8 cellular contexts compared by ENCODE assay signal in the genomic region with DNA sequence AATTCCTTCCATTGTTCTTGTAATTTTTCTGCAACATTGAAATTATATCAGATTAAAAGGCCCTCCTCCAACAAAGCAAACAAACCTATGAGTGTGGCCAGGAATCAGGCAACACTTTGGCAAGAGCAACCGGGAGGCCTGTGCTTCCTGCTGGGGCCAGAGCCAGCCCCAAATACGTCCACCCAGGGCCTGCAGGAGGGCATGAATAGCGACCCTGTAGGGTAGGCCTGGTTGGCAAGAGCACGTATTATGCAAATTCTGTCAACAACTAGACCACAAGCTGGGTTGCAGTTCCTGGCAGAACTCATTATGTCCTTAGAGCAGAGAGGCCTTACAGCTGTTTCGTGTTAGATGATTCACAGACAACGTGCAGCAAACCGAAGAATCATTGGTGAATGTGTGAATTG. TPM values are rescaled to one million over a fixed set of nuclear protein-coding genes. Genes with fewer than 3 reads are reported as not detected.
A peak's percentile ranks its signal among the peaks of the same experiment; 100 is the strongest.
DNase-seq lines count a peak whose midpoint lies in the region; ATAC-seq and TF ChIP-seq lines count a peak whose summit lies in the region.

No MANE protein-coding gene starts in this region.

- ATAC-seq in GM18517 (IDR thresholded peaks at IDR 0.05; ENCODE audit: unreplicated experiment) = peak; percentile 72
- ATAC-seq in HG02885 (IDR thresholded peaks at IDR 0.05; ENCODE audit: poor library complexity, unreplicated experiment) = peak; percentile 60
- ATAC-seq in WTC11 = peak; percentile 57
- ATAC-seq in stimulated activated naive CD8-positive, alpha-beta T cell treated with anti-CD3 and anti-CD28 coated beads, Interleukin-15, amount 100 ng/mL, for 72 hours = peak; percentile 84

- H3K4me1 Mint-ChIP-seq in WTC11 = peaks cover 28% of the 10 kb centered on the region
- H3K4me1 Mint-ChIP-seq in stimulated activated naive CD8-positive, alpha-beta T cell treated with anti-CD3 and anti-CD28 coated beads, Interleukin-15, amount 100 ng/mL, for 72 hours = peaks cover 56% of the 10 kb centered on the region

- CTCF ChIA-PET in AG04449 (lab: Yijun Ruan, JAX) (interaction anchor here (0.7 to 2.6 kb wide), 8 partner anchors 8 to 59 kb away, joined by 3 to 16 read pairs (median 4); partner anchors contain the start of gene MAPK1IP1L), WTC11 (lab: Charles Lee) (interaction anchor here (0.5 to 1.8 kb wide), 4 partner anchors 10 to 36 kb away, joined by 3 to 11 read pairs (median 6); partner anchors contain the start of gene LGALS3)

- H3K36me3 Mint-ChIP-seq in WTC11 = no peaks in the 10 kb centered on the region

- TF ChIP-seq CTCF in AG04449 (IDR thresholded peaks at IDR 0.05; ENCODE audit: insufficient read depth, low read length, missing control alignments) (no peak), WTC11 (IDR thresholded peaks at IDR 0.05) (no peak)

- no peaks in the 10 kb centered on the region for H3K9me3 Mint-ChIP-seq in WTC11
- H3K9me3 Mint-ChIP-seq in stimulated activated naive CD8-positive, alpha-beta T cell treated with anti-CD3 and anti-CD28 coated beads, Interleukin-15, amount 100 ng/mL, for 72 hours = peaks cover 6% of the 10 kb centered on the region in 2 donors

- no peak overlapping the region for H3K4me3 ChIP-seq in AG04449 (ENCODE audit: low read depth, low read length)

- peak overlapping the region; percentile 93 for H3K27ac Mint-ChIP-seq in WTC11
- H3K27ac Mint-ChIP-seq in stimulated activated naive CD8-positive, alpha-beta T cell treated with anti-CD3 and anti-CD28 coated beads, Interleukin-15, amount 100 ng/mL, for 72 hours = peak overlapping the region; percentile 99

- no peaks in the 10 kb centered on the region; the same call in 1 of the 2 replicates for H3K27me3 Mint-ChIP-seq in WTC11 (ENCODE audit: low read depth)
- no peaks in the 10 kb centered on the region for H3K27me3 Mint-ChIP-seq in stimulated activated naive CD8-positive, alpha-beta T cell treated with anti-CD3 and anti-CD28 coated beads, Interleukin-15, amount 100 ng/mL, for 72 hours

- DNase-seq in AG04449 (ENCODE audit: low read depth, low spot score) (peak; percentile 98), NCI-H1694 treated with DMSO at 0.1 percent for 48 hours (lab: John Stamatoyannopoulos, UW) (peak; percentile 47), WTC11 (ENCODE audit: low spot score) (no peak), dedifferentiated amniotic fluid mesenchymal stem cell (ENCODE audit: extremely low spot score) (peak; percentile 97), lung microvascular endothelial cell (ENCODE audit: low read depth in 2 of 2) (peak; percentile 93 to 96)
- DNase-seq in stimulated activated naive CD8-positive, alpha-beta T cell treated with anti-CD3 and anti-CD28 coated beads, Interleukin-15, amount 100 ng/mL, for 72 hours = peak; percentile 58 to 74

- POLR2A ChIA-PET in AG04449 (lab: Yijun Ruan, JAX) = interaction anchor here (0.6 to 2.0 kb wide), 4 partner anchors 21 to 327 kb away, joined by 3 to 11 read pairs (median 6); partner anchors contain the start of gene LGALS3
- POLR2A ChIA-PET in WTC11 (lab: Charles Lee) = interaction anchor here (1.1 to 1.4 kb wide), 2 partner anchors 17 to 75 kb away, joined by 3 to 4 read pairs; partner anchors contain the start of genes SOCS4 and WDHD1

- H3K4me3 Mint-ChIP-seq in WTC11 = no peak overlapping the region
- peak overlapping the region; percentile 83 to 85 for H3K4me3 Mint-ChIP-seq in stimulated activated naive CD8-positive, alpha-beta T cell treated with anti-CD3 and anti-CD28 coated beads, Interleukin-15, amount 100 ng/mL, for 72 hours

TF ChIP-seq in WTC11, 78 proteins besides CTCF, POLR2A, EP300 and RAD21:
- TF ChIP-seq FOXK1 (CRISPR knock-in tag; IDR thresholded peaks at IDR 0.05) = peak; percentile 67; the same call in 1 of the 2 replicates
- TF ChIP-seq MAX (CRISPR knock-in tag; IDR thresholded peaks at IDR 0.05) = 0 out of 2 replicates have a peak, but pooled peaks have one; percentile 11
- TF ChIP-seq MYBL2 (CRISPR knock-in tag; IDR thresholded peaks at IDR 0.05) = no peak
- TF ChIP-seq TP53 (CRISPR knock-in tag; IDR thresholded peaks at IDR 0.05) = no peak
- TF ChIP-seq, protein P1, sequence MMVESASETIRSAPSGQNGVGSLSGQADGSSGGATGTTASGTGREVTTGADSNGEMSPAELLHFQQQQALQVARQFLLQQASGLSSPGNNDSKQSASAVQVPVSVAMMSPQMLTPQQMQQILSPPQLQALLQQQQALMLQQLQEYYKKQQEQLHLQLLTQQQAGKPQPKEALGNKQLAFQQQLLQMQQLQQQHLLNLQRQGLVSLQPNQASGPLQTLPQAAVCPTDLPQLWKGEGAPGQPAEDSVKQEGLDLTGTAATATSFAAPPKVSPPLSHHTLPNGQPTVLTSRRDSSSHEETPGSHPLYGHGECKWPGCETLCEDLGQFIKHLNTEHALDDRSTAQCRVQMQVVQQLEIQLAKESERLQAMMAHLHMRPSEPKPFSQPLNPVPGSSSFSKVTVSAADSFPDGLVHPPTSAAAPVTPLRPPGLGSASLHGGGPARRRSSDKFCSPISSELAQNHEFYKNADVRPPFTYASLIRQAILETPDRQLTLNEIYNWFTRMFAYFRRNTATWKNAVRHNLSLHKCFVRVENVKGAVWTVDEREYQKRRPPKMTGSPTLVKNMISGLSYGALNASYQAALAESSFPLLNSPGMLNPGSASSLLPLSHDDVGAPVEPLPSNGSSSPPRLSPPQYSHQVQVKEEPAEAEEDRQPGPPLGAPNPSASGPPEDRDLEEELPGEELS (CRISPR knock-in tag; IDR thresholded peaks at IDR 0.05) = peak; percentile 91
- TF ChIP-seq TEAD1 (CRISPR knock-in tag; IDR thresholded peaks at IDR 0.05) = peak; percentile 53; the same call in 1 of the 2 replicates
- peak; percentile 75; the same call in 1 of the 2 replicates for TF ChIP-seq ZNF423 (CRISPR knock-in tag; IDR thresholded peaks at IDR 0.05)
- TF ChIP-seq ETV6 (CRISPR knock-in tag; IDR thresholded peaks at IDR 0.05) = 0 out of 2 replicates have a peak, but pooled peaks have one; percentile 18
- no peak for TF ChIP-seq ZNF425 (CRISPR knock-in tag; conservative IDR thresholded peaks at IDR 0.05)

RNA-seq across cellular contexts. Expression of gene LGALS3, which starts 26.9 kb away (rescaled TPM):
- 5.8 to 6.7 TPM (median 6.5 TPM) in 3 replicates for total RNA-seq in WTC11 (2021)
- total RNA-seq in lung microvascular endothelial cell = 60.6 and 96.8 TPM in 2 replicates

RNA-seq across cellular contexts. Expression of gene MAPK1IP1L, which starts 50.7 kb away (rescaled TPM):
- 97.9 to 107 TPM (median 107 TPM) in 3 replicates for total RNA-seq in WTC11 (2021)
- total RNA-seq in lung microvascular endothelial cell = 12.2 and 13.9 TPM in 2 replicates
